ENCODE assay signal across 14 cellular contexts in the genomic region with DNA sequence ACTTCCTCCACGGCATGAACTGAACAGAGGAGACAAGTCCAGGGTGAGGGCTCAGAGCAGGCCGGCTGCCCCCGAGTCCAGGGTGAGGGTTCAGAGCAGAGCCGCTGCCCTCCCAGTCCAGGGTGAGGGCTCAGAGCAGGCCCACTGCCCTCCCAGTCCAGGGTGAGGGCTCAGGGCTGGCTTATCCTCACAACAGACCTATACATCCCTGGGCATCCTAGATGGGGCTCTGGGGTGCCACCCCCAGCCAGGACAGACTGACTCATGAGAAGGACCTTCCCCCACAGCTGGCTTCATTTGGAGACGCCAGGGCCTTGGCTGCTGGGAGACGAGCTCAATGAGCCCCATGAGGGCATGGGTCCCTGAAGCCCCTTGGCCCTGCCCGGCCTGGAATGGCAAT. TPM values are rescaled to one million over a fixed set of nuclear protein-coding genes. Genes with fewer than 3 reads are reported as not detected.
"Had no signal": no experiment of that assay in that cellular context is flagged by ENCODE, and none has a peak within 500 bp of the region (broad histone marks: within the 10 kb centered on the region; RNA-seq: fewer than 3 reads in every experiment).

No MANE protein-coding gene starts in this region.

RNA-seq across cellular contexts. Expression of a gene that starts 1.9 kb away (rescaled TPM):
- total RNA-seq: activated CD4-positive, alpha-beta memory T cell treated with anti-CD3 and anti-CD28 coated beads for 36 hours; activated CD4-positive, alpha-beta memory T cell treated with anti-CD3 and anti-CD28 coated beads, Interleukin-2, amount 10 ng/mL, durations not matched to agents 7 days and 5 days; activated CD4-positive, alpha-beta T cell treated with anti-CD3 and anti-CD28 coated beads for 36 hours; activated CD4-positive, alpha-beta T cell treated with anti-CD3 and anti-CD28 coated beads, Interleukin-2, amount 10 ng/mL, durations not matched to agents 7 days and 5 days; activated CD8-positive, alpha-beta memory T cell treated with anti-CD3 and anti-CD28 coated beads for 36 hours; activated CD8-positive, alpha-beta memory T cell treated with anti-CD3 and anti-CD28 coated beads, Interleukin-2, amount 10 ng/mL, durations not matched to agents 7 days and 5 days; activated CD8-positive, alpha-beta T cell treated with anti-CD3 and anti-CD28 coated beads for 36 hours; activated CD8-positive, alpha-beta T cell treated with anti-CD3 and anti-CD28 coated beads, Interleukin-2, amount 10 ng/mL, durations not matched to agents 7 days and 5 days; T-cell; T-helper 1 cell treated with Interleukin-12 subunit alpha and Interleukin-12 subunit beta and Interleukin-4 antibody, amounts not matched to agents 30 ng/mL and 1 ng/mL, for 36 hours; T-helper 17 cell; T-helper 2 cell treated with Interferon-gamma antibody and Interleukin-4, amounts not matched to agents 100 ng/mL and 5 ng/mL, for 36 hours; WTC11 had no signal

RNA-seq across cellular contexts. Expression of a gene that starts 5.7 kb away (rescaled TPM):
- total RNA-seq: activated B cell treated with CpG ODN at 0.5 μM for 24 hours; activated CD4-positive, alpha-beta memory T cell treated with anti-CD3 and anti-CD28 coated beads for 36 hours; activated CD4-positive, alpha-beta T cell treated with anti-CD3 and anti-CD28 coated beads for 36 hours; activated CD8-positive, alpha-beta memory T cell treated with anti-CD3 and anti-CD28 coated beads for 36 hours; activated CD8-positive, alpha-beta T cell treated with anti-CD3 and anti-CD28 coated beads for 36 hours; activated CD8-positive, alpha-beta T cell treated with anti-CD3 and anti-CD28 coated beads, Interleukin-2, amount 10 ng/mL, durations not matched to agents 7 days and 5 days; T-cell; T-helper 17 cell had no signal
